In genomic region chr16:11585460-11586374, GRCh38 we compare ENCODE assay signal across 8 cellular contexts. TPM values are rescaled to one million over a fixed set of nuclear protein-coding genes. Genes with fewer than 3 reads are reported as not detected.
DNase-seq lines count a peak whose midpoint lies in the region; ATAC-seq and TF ChIP-seq lines count a peak whose summit lies in the region.

No MANE protein-coding gene starts in this region.

- in situ Hi-C loops in G401 (cut with HindIII; ENCODE audit: low sequenced_read_pairs) = no loop called here
- in situ Hi-C loops in GM13976 (cut with MboI; ENCODE audit: low sequenced_read_pairs, unreplicated experiment) = no loop called here

- 7 to 86% methylated on average over 1 to 5 of the region's 28 CpGs for WGBS in gastroesophageal sphincter (ENCODE audit: low coverage in 1 of 2), 2 donors

- H3K9me3 Mint-ChIP-seq in activated T-cell treated with anti-CD3 and anti-CD28 coated beads, Interleukin-2, amount 50 U/mL, for 4 hours = no peaks in the 10 kb centered on the region

- peak; percentile 4 to 15 for ATAC-seq in activated T-cell treated with anti-CD3 and anti-CD28 coated beads, Interleukin-2, amount 50 U/mL, for 4 hours
- ATAC-seq in gastroesophageal sphincter = peak; percentile 16
- ATAC-seq in GM18873 (IDR thresholded peaks at IDR 0.05; ENCODE audit: low FRiP score, unreplicated experiment) = no peak

- no peak for TF ChIP-seq EP300 in gastroesophageal sphincter (IDR thresholded peaks at IDR 0.05)

- no peak for TF ChIP-seq CTCF in HL-60 (IDR thresholded peaks at IDR 0.05; ENCODE audit: insufficient read depth, low read length)
- no peak for TF ChIP-seq CTCF in gastroesophageal sphincter (IDR thresholded peaks at IDR 0.05)
- no peak for TF ChIP-seq CTCF in GM13976 (IDR thresholded peaks at IDR 0.05; ENCODE audit: borderline replicate concordance, control extremely low read depth, extremely low read depth, insufficient read depth, missing control alignments)

- H3K36me3 ChIP-seq in gastroesophageal sphincter = no peaks in the 10 kb centered on the region

- H3K4me1 ChIP-seq in gastroesophageal sphincter = peaks cover 0 to 53% (median 11%) of the 10 kb centered on the region in 3 donors

- H3K4me3 ChIP-seq in HL-60 (replicated peaks; ENCODE audit: insufficient read depth, low read length) = peak overlapping the region; percentile 69
- peak overlapping the region; percentile 70 to 95 for H3K4me3 ChIP-seq in gastroesophageal sphincter

- no peak for TF ChIP-seq POLR2A in gastroesophageal sphincter (IDR thresholded peaks at IDR 0.05)

- H3K4me3 Mint-ChIP-seq in activated T-cell treated with anti-CD3 and anti-CD28 coated beads, Interleukin-2, amount 50 U/mL, for 4 hours = peak overlapping the region; percentile 95

- H3K27me3 ChIP-seq in HL-60 (ENCODE audit: insufficient read depth, poor library complexity, severe bottlenecking) (no peaks in the 10 kb centered on the region), gastroesophageal sphincter (no peaks in the 10 kb centered on the region)

- peaks cover 7% of the 10 kb centered on the region for H3K36me3 Mint-ChIP-seq in activated T-cell treated with anti-CD3 and anti-CD28 coated beads, Interleukin-2, amount 50 U/mL, for 4 hours (ENCODE audit: insufficient read depth)

- H3K4me1 Mint-ChIP-seq in activated T-cell treated with anti-CD3 and anti-CD28 coated beads, Interleukin-2, amount 50 U/mL, for 4 hours (ENCODE audit: low read depth) = peaks cover 53% of the 10 kb centered on the region

- peaks cover 0 to 6% (median 0%) of the 10 kb centered on the region in 3 donors for H3K9me3 ChIP-seq in gastroesophageal sphincter

- DNase-seq in G401 (ENCODE audit: low spot score) = peak; percentile 40
- peak in 1 of 2 experiments; percentile 26 for DNase-seq in HL-60 (ENCODE audit: low read depth in 1 of 2, low spot score in 1 of 2)
- peak; percentile 8 for DNase-seq in activated T-cell treated with anti-CD3 and anti-CD28 coated beads, Interleukin-2, amount 50 U/mL, for 4 hours
- DNase-seq in pons (ENCODE audit: low spot score) = peak; percentile 48
- DNase-seq in GM13976 (ENCODE audit: low spot score) = no peak
- DNase-seq in OCI-M1 (lab: John Stamatoyannopoulos, UW) = no peak

- H3K27ac ChIP-seq in HL-60 (replicated peaks) (peak overlapping the region; percentile 70), gastroesophageal sphincter (peak overlapping the region; percentile 62 to 97 (median 93))

- no peaks in the 10 kb centered on the region for H3K27me3 Mint-ChIP-seq in activated T-cell treated with anti-CD3 and anti-CD28 coated beads, Interleukin-2, amount 50 U/mL, for 4 hours (ENCODE audit: low read depth)

RNA-seq across cellular contexts. Expression of gene LITAF, which starts 1.0 kb away (rescaled TPM):
- total RNA-seq in G401 (2014; rRNA removed; shearing (Covaris generic)) = 43.3 and 50.5 TPM in 2 replicates
- 100 to 1,000 TPM in 2 of 3 donors, 10 to 100 TPM in 1; 68.4 to 127 (median 103) TPM for total RNA-seq in activated T-cell treated with anti-CD3 and anti-CD28 coated beads, Interleukin-2, amount 50 U/mL, for 4 hours
- 10 to 100 TPM; 31.6 to 95.0 (median 44.5) TPM for total RNA-seq in gastroesophageal sphincter

Comparison
In these comparisons a context has a peak if more than half of its experiments do, and no peak if none do; other contexts are left out.
1. DNase-seq: peak in G401 (single experiment), activated T-cell treated with anti-CD3 and anti-CD28 coated beads, Interleukin-2, amount 50 U/mL, for 4 hours (single experiment) and pons (single experiment); none in GM13976 (single experiment) and OCI-M1 (single experiment).